In the genomic region with DNA sequence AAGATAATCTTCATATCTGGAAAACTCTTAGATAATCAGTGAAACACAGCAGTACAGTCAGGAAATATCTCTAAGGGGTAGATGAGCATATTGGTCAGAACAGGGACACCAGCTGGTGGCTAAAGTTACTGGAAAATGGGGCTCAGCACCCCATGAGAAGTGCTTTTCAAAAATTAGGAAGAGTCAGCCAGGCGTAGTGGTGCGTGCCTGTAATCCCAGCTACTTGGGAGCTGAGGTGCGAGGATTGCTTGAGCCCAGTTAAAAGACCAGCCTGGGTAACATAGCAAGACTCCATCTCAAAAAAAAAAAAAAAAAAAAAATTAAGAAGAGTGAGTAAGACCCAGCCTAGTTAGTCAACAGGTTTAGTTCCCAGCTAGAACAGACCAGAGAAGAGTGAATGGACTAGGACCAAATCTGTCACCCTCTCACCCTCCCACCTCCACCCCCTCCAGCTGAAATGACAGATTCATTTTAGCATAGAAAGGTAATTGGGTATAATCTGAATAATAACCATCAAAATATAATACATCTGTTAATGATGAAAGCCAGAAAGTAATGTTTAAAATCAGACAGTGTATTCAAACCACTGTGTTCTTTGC, we compare ENCODE assay signal across 11 cellular contexts.
DNase-seq lines count a peak whose midpoint lies in the region; ATAC-seq and TF ChIP-seq lines count a peak whose summit lies in the region.
"Had no signal": no experiment of that assay in that cellular context is flagged by ENCODE, and none has a peak within 500 bp of the region (broad histone marks: within the 10 kb centered on the region; RNA-seq: fewer than 3 reads in every experiment).

No MANE protein-coding gene starts in this region.

- no peak for TF ChIP-seq CTCF in fibroblast of mammary gland (conservative IDR thresholded peaks at IDR 0.05; ENCODE audit: control insufficient read depth, insufficient read depth, low read depth, low read length)
- TF ChIP-seq CTCF in suprapubic skin (IDR thresholded peaks at IDR 0.05): no peak

- H3K27me3 ChIP-seq in suprapubic skin: no peaks in the 10 kb centered on the region
- H3K27me3 ChIP-seq: Peyer's patch, right atrium auricular region had no signal

- TF ChIP-seq POLR2A in suprapubic skin (IDR thresholded peaks at IDR 0.05): no peak

- no peak overlapping the region for H3K4me3 ChIP-seq in fibroblast of mammary gland (ENCODE audit: control insufficient read depth, low read depth, low read length)
- H3K4me3 ChIP-seq in suprapubic skin: no peak overlapping the region
- H3K4me3 ChIP-seq: Peyer's patch, right atrium auricular region had no signal

- no peak overlapping the region for H3K27ac ChIP-seq in suprapubic skin
- H3K27ac ChIP-seq: Peyer's patch, right atrium auricular region had no signal

- ATAC-seq in HG03025 (IDR thresholded peaks at IDR 0.05; ENCODE audit: low FRiP score, unreplicated experiment): no peak

- 93% methylated on average over 3 of the region's 3 CpGs for WGBS in suprapubic skin

- DNase-seq in activated T-cell treated with anti-CD3 and anti-CD28 coated beads for 4 hours (peak; percentile 38), fibroblast of mammary gland (ENCODE audit: low read depth) (peak; percentile 28), suprapubic skin (ENCODE audit: low spot score in 2 of 2) (no peak), dedifferentiated amniotic fluid mesenchymal stem cell (ENCODE audit: extremely low spot score) (no peak)
- DNase-seq in activated T-cell treated with anti-CD3 and anti-CD28 coated beads, Interleukin-2, amount 50 U/mL, for 1 hour: no peak
- DNase-seq in activated T-cell treated with anti-CD3 and anti-CD28 coated beads, Interleukin-2, amount 50 U/mL, for 48 hours: peak; percentile 54 to 63
- peak; percentile 33 to 69 for DNase-seq in stimulated activated CD4-positive, alpha-beta T cell treated with anti-CD3 and anti-CD28 coated beads, Interleukin-4, amount 100 ng/mL, for 4 hours
- DNase-seq: NCI-H226, Peyer's patch had no signal

- TF ChIP-seq EP300 in suprapubic skin (IDR thresholded peaks at IDR 0.05): no peak

- peaks cover 13% of the 10 kb centered on the region for H3K36me3 ChIP-seq in suprapubic skin
- H3K36me3 ChIP-seq: right atrium auricular region had no signal

- no peaks in the 10 kb centered on the region for H3K9me3 ChIP-seq in suprapubic skin
- H3K9me3 ChIP-seq: Peyer's patch, right atrium auricular region had no signal

- peaks cover 13% of the 10 kb centered on the region for H3K4me1 ChIP-seq in suprapubic skin

Comparison
In these comparisons a context has a peak if more than half of its experiments do, and no peak if none do; other contexts are left out.
1. DNase-seq: peak in activated T-cell treated with anti-CD3 and anti-CD28 coated beads for 4 hours (single experiment), activated T-cell treated with anti-CD3 and anti-CD28 coated beads, Interleukin-2, amount 50 U/mL, for 48 hours (2 of 2), fibroblast of mammary gland (single experiment) and stimulated activated CD4-positive, alpha-beta T cell treated with anti-CD3 and anti-CD28 coated beads, Interleukin-4, amount 100 ng/mL, for 4 hours (2 of 2); none in activated T-cell treated with anti-CD3 and anti-CD28 coated beads, Interleukin-2, amount 50 U/mL, for 1 hour (single experiment), suprapubic skin (0 of 2) and dedifferentiated amniotic fluid mesenchymal stem cell (single experiment).